In the genomic region with DNA sequence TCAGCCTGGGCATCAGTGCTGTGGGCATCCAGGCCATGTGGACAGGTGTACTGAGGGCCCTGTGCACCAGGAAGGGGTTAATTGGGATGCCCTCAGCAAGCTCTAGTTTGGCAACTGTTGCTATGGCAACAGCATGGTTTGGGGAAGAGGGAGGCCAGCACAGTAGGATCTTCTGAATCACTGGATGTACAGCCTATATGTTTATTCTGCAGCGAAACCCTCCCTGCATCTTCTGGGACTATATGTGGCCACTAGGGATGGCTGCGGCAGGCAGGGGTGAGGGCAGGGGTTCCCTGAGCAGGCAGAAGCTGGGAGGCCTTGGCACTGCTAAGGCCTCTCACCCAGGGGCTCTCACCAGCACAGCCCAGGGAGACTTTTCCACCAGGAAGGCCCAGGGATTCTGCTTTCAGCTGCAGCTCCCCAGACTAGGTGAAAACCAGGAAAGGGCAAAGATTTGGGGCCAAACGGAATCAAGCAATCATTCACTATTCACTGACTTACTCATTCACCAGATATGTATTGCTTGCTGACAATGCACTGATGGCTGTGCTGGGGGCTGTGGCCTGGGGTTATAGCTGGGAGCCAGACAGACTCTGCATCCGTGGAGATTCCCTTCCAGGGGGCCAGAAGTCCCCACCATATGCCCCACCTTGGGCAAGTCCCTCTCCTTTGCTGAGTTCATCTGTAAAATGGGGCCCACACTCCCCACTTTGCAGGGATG, we compare ENCODE assay signal across 11 cellular contexts. TPM values are rescaled to one million over a fixed set of nuclear protein-coding genes. Genes with fewer than 3 reads are reported as not detected.
DNase-seq lines count a peak whose midpoint lies in the region; ATAC-seq, FAIRE-seq and TF ChIP-seq lines count a peak whose summit lies in the region.
"Had no signal": no experiment of that assay in that cellular context is flagged by ENCODE, and none has a peak within 500 bp of the region (broad histone marks: within the 10 kb centered on the region; RNA-seq: fewer than 3 reads in every experiment).

No MANE protein-coding gene starts in this region.

- no peak overlapping the region for H3K9ac ChIP-seq in HepG2 (ENCODE audit: insufficient read depth, low read depth, low read length)

- H3K4me2 ChIP-seq in HepG2 (ENCODE audit: low read depth, low read length) = no peak overlapping the region

- POLR2A ChIA-PET in HepG2 (lab: Yijun Ruan, JAX) (interaction anchor here (0.8 to 1.1 kb wide), 2 partner anchors 13 to 33 kb away, joined by 3 read pairs; no protein-coding TSS in a partner anchor), RWPE1 (lab: Yijun Ruan, JAX; ENCODE audit: low non-redundant PET) (no interaction called here)

- 0% methylated on average over 1 of the region's 4 CpGs for WGBS in HepG2 (ENCODE audit: low lambda C conversion rate)
- 67% methylated on average over 2 of the region's 4 CpGs for WGBS in right lobe of liver (ENCODE audit: insufficient coverage, low coverage, low lambda C conversion rate, missing lambda C conversion rate)
- 84% methylated on average over 4 of the region's 4 CpGs for WGBS in prostate gland
- 89 to 98% methylated on average over 2 to 4 of the region's 4 CpGs for WGBS in upper lobe of left lung, 2 donors

- FAIRE-seq in HepG2 (lab: Jason Lieb, UNC) = no peak

- H3K27me3 ChIP-seq in HepG2 (ENCODE audit: control insufficient read depth in 1 of 2, insufficient read depth in 2 of 2, low read length in 2 of 2) = peaks cover 0 to 1% of the 10 kb centered on the region in 2 experiments; a peak in 1 of 5 replicates
- no peaks in the 10 kb centered on the region for H3K27me3 ChIP-seq in right lobe of liver
- no peaks in the 10 kb centered on the region for H3K27me3 ChIP-seq in prostate gland (replicated peaks; ENCODE audit: insufficient read depth)
- H3K27me3 ChIP-seq in upper lobe of left lung = no peaks in the 10 kb centered on the region

- TF ChIP-seq CTCF in HepG2 (CRISPR knock-in tag; IDR thresholded peaks at IDR 0.05) (no peak), right lobe of liver (IDR thresholded peaks at IDR 0.05) (no peak), RWPE1 (conservative IDR thresholded peaks at IDR 0.05; ENCODE audit: low read depth) (no peak), prostate gland (IDR thresholded peaks at IDR 0.05) (no peak), upper lobe of left lung (IDR thresholded peaks at IDR 0.05) (no peak)

- H3K4me1 ChIP-seq in HepG2 (ENCODE audit: insufficient read depth, low read length) = peaks cover 29% of the 10 kb centered on the region
- H3K4me1 ChIP-seq in right lobe of liver = no peaks in the 10 kb centered on the region
- no peaks in the 10 kb centered on the region for H3K4me1 ChIP-seq in prostate gland (replicated peaks)
- peaks cover 0 to 12% (median 3%) of the 10 kb centered on the region in 4 donors for H3K4me1 ChIP-seq in upper lobe of left lung

- H3K36me3 ChIP-seq in HepG2 (replicated peaks in 1 of 2; ENCODE audit: control insufficient read depth in 1 of 2, insufficient read depth in 2 of 2, low read length in 2 of 2) = no peaks in the 10 kb centered on the region
- H3K36me3 ChIP-seq in right lobe of liver = no peaks in the 10 kb centered on the region
- H3K36me3 ChIP-seq in prostate gland = no peaks in the 10 kb centered on the region
- H3K36me3 ChIP-seq in upper lobe of left lung = no peaks in the 10 kb centered on the region

- ATAC-seq in HepG2 (peak; percentile 39), right lobe of liver (no peak), upper lobe of left lung (ENCODE audit: low FRiP score in 2 of 2) (no peak)
- ATAC-seq: activated CD8-positive, alpha-beta T cell treated with anti-CD3 and anti-CD28 coated beads for 36 hours had no signal

- no peak for TF ChIP-seq RAD21 in HepG2 (CRISPR knock-in tag; IDR thresholded peaks at IDR 0.05)

- TF ChIP-seq POLR2A in HepG2 (IDR thresholded peaks at IDR 0.05; ENCODE audit: insufficient read depth in 1 of 2, low read depth in 2 of 2, low read length in 2 of 2) (no peak), right lobe of liver (IDR thresholded peaks at IDR 0.05) (no peak), prostate gland (IDR thresholded peaks at IDR 0.05) (no peak), upper lobe of left lung (IDR thresholded peaks at IDR 0.05) (no peak)

- TF ChIP-seq EP300 in HepG2 (IDR thresholded peaks at IDR 0.05; ENCODE audit: low read depth in 2 of 2, low read length in 2 of 2) (no peak), HepG2 (CRISPR knock-in tag; IDR thresholded peaks at IDR 0.05; ENCODE audit: borderline replicate concordance) (no peak), upper lobe of left lung (IDR thresholded peaks at IDR 0.05) (no peak)

- H4K20me1 ChIP-seq in HepG2 (ENCODE audit: insufficient read depth, low read length) = no peaks in the 10 kb centered on the region

- H3K9me3 ChIP-seq in HepG2 (ENCODE audit: low read length) (peaks cover 9% of the 10 kb centered on the region; the same call in 1 of the 2 replicates), right lobe of liver (no peaks in the 10 kb centered on the region), prostate gland (no peaks in the 10 kb centered on the region), upper lobe of left lung (no peaks in the 10 kb centered on the region)

- no peaks in the 10 kb centered on the region for H3K79me2 ChIP-seq in HepG2 (ENCODE audit: insufficient read depth, low read length)

- intact Hi-C loops in HepG2 (cut with micrococcal nuclease; ENCODE audit: unreplicated experiment) = no loop called here
- intact Hi-C loops in right lobe of liver (cut with DNase I) = no loop called here
- intact Hi-C loops in prostate gland (cut with DNase I) = no loop called here

- H3K4me3 ChIP-seq in HepG2 (replicated peaks in 1 of 3; ENCODE audit: insufficient read depth in 1 of 3, low read depth in 2 of 3, low read length in 3 of 3) (no peak overlapping the region), right lobe of liver (no peak overlapping the region), prostate gland (no peak overlapping the region), upper lobe of left lung (no peak overlapping the region)

- no peak overlapping the region for H2AFZ ChIP-seq in HepG2 (ENCODE audit: low read length)

- BruUV-seq in HepG2 (replicated peaks; lab: Mats Ljungman, UMichigan) = no TSS peak

- DNase-seq in HepG2 (ENCODE audit: low spot score) (no peak), right lobe of liver (no peak), RWPE1 (ENCODE audit: low spot score) (no peak), glomerular visceral epithelial cell (ENCODE audit: extremely low spot score) (peak; percentile 74), prostate gland (ENCODE audit: low spot score) (no peak), NCI-H510A treated with DMSO at 0.1 percent for 48 hours (lab: John Stamatoyannopoulos, UW) (no peak), upper lobe of left lung (no peak), foreskin melanocyte (no peak)
- DNase-seq: activated CD8-positive, alpha-beta T cell treated with anti-CD3 and anti-CD28 coated beads for 36 hours; NCI-H146; stimulated activated CD4-positive, alpha-beta T cell treated with anti-CD3 and anti-CD28 coated beads, Interleukin-15, amount 100 ng/mL, for 24 hours had no signal

- in situ Hi-C loops in HepG2 (cut with HindIII; ENCODE audit: extremely low pct_ligation_motif_present, low pct_unique_long_range_greater_than_20kb) = no loop called here

- CTCF ChIA-PET in HepG2 (lab: Yijun Ruan, JAX; ENCODE audit: low intra/inter-chr PET ratio, low total read pairs) (no interaction called here), RWPE1 (lab: Yijun Ruan, JAX) (interaction anchor here (0.6 to 1.1 kb wide), 4 partner anchors 8 to 403 kb away, joined by 3 to 4 read pairs (median 4); no protein-coding TSS in a partner anchor)

- H3K27ac ChIP-seq in HepG2 (ENCODE audit: extremely low read length, insufficient read depth, low read length) = no peak overlapping the region
- no peak overlapping the region for H3K27ac ChIP-seq in right lobe of liver
- 0 out of 2 replicates have a peak overlapping the region, but pooled peaks have one; percentile 3 for H3K27ac ChIP-seq in RWPE1
- no peak overlapping the region for H3K27ac ChIP-seq in prostate gland
- H3K27ac ChIP-seq in upper lobe of left lung = no peak overlapping the region

TF ChIP-seq in HepG2, 621 proteins besides CTCF, POLR2A, EP300 and RAD21:
- TF ChIP-seq RFX3 (CRISPR knock-in tag; IDR thresholded peaks at IDR 0.05) = 0 out of 2 replicates have a peak, but pooled peaks have one; percentile 36
- no peak for TF ChIP-seq SCMH1 (CRISPR knock-in tag; IDR thresholded peaks at IDR 0.05; ENCODE audit: borderline replicate concordance)
- peak; percentile 40; the same call in 1 of the 2 replicates for TF ChIP-seq RFX5 (IDR thresholded peaks at IDR 0.05; ENCODE audit: low read depth, low read length)
- TF ChIP-seq RFX1 (IDR thresholded peaks at IDR 0.05) = peak; percentile 67
- no peak for TF ChIP-seq ZNF724P (CRISPR knock-in tag; IDR thresholded peaks at IDR 0.05; ENCODE audit: borderline replicate concordance)
- peak; percentile 45; the same call in 1 of the 2 replicates for TF ChIP-seq ZNF652 (CRISPR knock-in tag; IDR thresholded peaks at IDR 0.05; ENCODE audit: borderline replicate concordance, low read depth)

RNA-seq across cellular contexts. Expression of a gene that starts 42.8 kb away (rescaled TPM):
- total RNA-seq in HepG2 (2016; rRNA removed; fragmentation: Illumina TruSeq; extraction: Trizol) (6.2 and 8.4 TPM in 2 replicates), right lobe of liver (10 to 100 TPM; 11.7 to 18.1 (median 13.7) TPM), prostate gland (100 to 1,000 TPM; 113 to 141 TPM), upper lobe of left lung (100 to 1,000 TPM in 1 of 6 donors, 10 to 100 TPM in 5; 44.0 to 111 (median 49.6) TPM)
- 0.88 and 1.1 TPM in 2 replicates for total RNA-seq in HepG2 (2016; cell fraction: cytosol; rRNA removed; fragmentation: Illumina TruSeq; extraction: Trizol; ENCODE audit: low read depth)
- 6.2 and 7.9 TPM in 2 replicates for total RNA-seq in HepG2 (2016; cell fraction: insoluble cytoplasmic fraction; rRNA removed; fragmentation: Illumina TruSeq; extraction: Trizol)
- total RNA-seq in HepG2 (2016; cell fraction: membrane; rRNA removed; fragmentation: Illumina TruSeq; extraction: Trizol) = 3.5 and 4.3 TPM in 2 replicates
- 5.8 and 6.6 TPM in 2 replicates for total RNA-seq in HepG2 (2016; cell fraction: nucleus; rRNA removed; fragmentation: Illumina TruSeq; extraction: Trizol)
- 6.6 and 7.8 TPM in 2 replicates for polyA plus RNA-seq in HepG2 (2011; rRNA removed)
- polyA plus RNA-seq in HepG2 (2011; cell fraction: cytosol; rRNA removed) = 6.1 and 8.5 TPM in 2 replicates
- polyA plus RNA-seq in HepG2 (2011; cell fraction: nucleus; rRNA removed) = 9.9 and 12.0 TPM in 2 replicates
- 13.5 and 21.1 TPM in 2 replicates for polyA plus RNA-seq in HepG2 (2012)
- polyA plus RNA-seq in HepG2 (2016; cell fraction: cytosol; fragmentation: Illumina TruSeq; extraction: Trizol; ENCODE audit: low read depth) = 0.57 and 0.58 TPM in 2 replicates
- 8.8 and 10.6 TPM in 2 replicates for polyA plus RNA-seq in HepG2 (2016; cell fraction: insoluble cytoplasmic fraction; fragmentation: Illumina TruSeq; extraction: Trizol; ENCODE audit: low read depth)
- 2.4 and 2.6 TPM in 2 replicates for polyA plus RNA-seq in HepG2 (2016; cell fraction: membrane; fragmentation: Illumina TruSeq; extraction: Trizol; ENCODE audit: low read depth)
- 9.6 and 10.7 TPM in 2 replicates for polyA plus RNA-seq in HepG2 (2016; cell fraction: nucleus; fragmentation: Illumina TruSeq; extraction: Trizol; ENCODE audit: insufficient read depth, low read depth)
- 5.2 and 20.2 TPM in 2 replicates for polyA minus RNA-seq in HepG2 (2011; rRNA and poly(A)+ RNA removed; ENCODE audit: low replicate concordance)
- 14.8 and 18.3 TPM in 2 replicates for polyA minus RNA-seq in HepG2 (2011; cell fraction: cytosol; rRNA and poly(A)+ RNA removed)
- polyA minus RNA-seq in HepG2 (2011; cell fraction: nucleus; rRNA and poly(A)+ RNA removed) = 5.8 and 8.6 TPM in 2 replicates
